ENCODE assay signal across 38 cellular contexts in genomic region chr2:104091894-104092293, GRCh38.
"Had no signal": no experiment of that assay in that cellular context is flagged by ENCODE, and none has a peak within 500 bp of the region (broad histone marks: within the 10 kb centered on the region; RNA-seq: fewer than 3 reads in every experiment).

No MANE protein-coding gene starts in this region.

- H3K27me3 Mint-ChIP-seq: activated CD4-positive, alpha-beta memory T cell treated with anti-CD3 and anti-CD28 coated beads, Interleukin-2, amount 10 ng/mL, durations not matched to agents 7 days and 5 days; activated CD8-positive, alpha-beta memory T cell treated with anti-CD3 and anti-CD28 coated beads, Interleukin-2, amount 10 ng/mL, durations not matched to agents 7 days and 5 days; activated naive CD4-positive, alpha-beta T cell treated with anti-CD3 and anti-CD28 coated beads, Interleukin-2, amount 10 ng/mL, durations not matched to agents 7 days and 5 days; activated naive CD8-positive, alpha-beta T cell; activated naive CD8-positive, alpha-beta T cell treated with anti-CD3 and anti-CD28 coated beads, Interleukin-2, amount 50 U/mL, for 24 hours; brain had no signal

- H3K9me3 ChIP-seq: MG63, SK-N-SH had no signal

- H3K4me1 ChIP-seq: SJSA1 had no signal

- H3K9me2 ChIP-seq: SK-N-SH had no signal

- H3K27ac ChIP-seq: SJSA1, VCaP had no signal

- H3K36me3 ChIP-seq: MG63, SJSA1 had no signal

- H3K4me2 ChIP-seq: SK-N-SH had no signal

- ATAC-seq: activated CD8-positive, alpha-beta memory T cell treated with anti-CD3 and anti-CD28 coated beads, Interleukin-2, amount 10 ng/mL, durations not matched to agents 7 days and 5 days; activated naive CD8-positive, alpha-beta T cell treated with anti-CD3 and anti-CD28 coated beads, Interleukin-2, amount 50 U/mL, for 24 hours; Panc1 had no signal

- DNase-seq: activated CD4-positive, alpha-beta memory T cell treated with anti-CD3 and anti-CD28 coated beads, Interleukin-2, amount 10 ng/mL, durations not matched to agents 7 days and 5 days; activated CD4-positive, alpha-beta T cell treated with anti-CD3 and anti-CD28 coated beads for 1 hour; activated CD4-positive, alpha-beta T cell treated with anti-CD3 and anti-CD28 coated beads for 48 hours; activated CD4-positive, CD25-positive, alpha-beta regulatory T cell; activated CD8-positive, alpha-beta memory T cell treated with anti-CD3 and anti-CD28 coated beads for 24 hours; activated CD8-positive, alpha-beta memory T cell treated with anti-CD3 and anti-CD28 coated beads, Interleukin-2, amount 10 ng/mL, durations not matched to agents 7 days and 5 days; activated CD8-positive, alpha-beta memory T cell treated with anti-CD3 and anti-CD28 coated beads, Interleukin-2, amount 50 U/mL, for 48 hours; activated effector memory CD4-positive, alpha-beta T cell treated with Interleukin-2 at 50 U/mL for 16 hours; activated naive CD4-positive, alpha-beta T cell treated with anti-CD3 and anti-CD28 coated beads, Interleukin-2, amount 10 ng/mL, durations not matched to agents 7 days and 5 days; activated naive CD8-positive, alpha-beta T cell treated with anti-CD3 and anti-CD28 coated beads, Interleukin-2, amount 50 U/mL, for 24 hours; activated T-cell treated with anti-CD3 and anti-CD28 coated beads, Interleukin-2, amount 50 U/mL, for 48 hours; anterior cingulate cortex; caudate nucleus; Kasumi-1; KG1; MG63; NCI-H1048; NCI-H1105 treated with DMSO at 0.1 percent for 48 hours; NCI-H1436; NCI-H1694; NCI-H1930; NCI-H2081 treated with DMSO at 0.1 percent for 48 hours; NCI-H226; NCI-H524 treated with DMSO at 0.1 percent for 48 hours; NK-92 treated with Interleukin-12 subunit alpha and Interleukin-12 subunit beta, amount 100 ng/mL, for 24 hours; OCI-M1; RPMI8226; SHP77 treated with DMSO at 0.1 percent for 48 hours; SK-N-SH; SW 1271; T-helper 1 cell; T-helper 2 cell; T-helper 9 cell had no signal

- H3K9ac ChIP-seq: SK-N-SH had no signal

- H3K36me3 Mint-ChIP-seq: activated CD8-positive, alpha-beta memory T cell treated with anti-CD3 and anti-CD28 coated beads, Interleukin-2, amount 10 ng/mL, durations not matched to agents 7 days and 5 days; activated naive CD4-positive, alpha-beta T cell treated with anti-CD3 and anti-CD28 coated beads, Interleukin-2, amount 10 ng/mL, durations not matched to agents 7 days and 5 days; activated naive CD8-positive, alpha-beta T cell; brain had no signal

- H3K4me3 Mint-ChIP-seq: activated CD4-positive, alpha-beta memory T cell treated with anti-CD3 and anti-CD28 coated beads, Interleukin-2, amount 10 ng/mL, durations not matched to agents 7 days and 5 days; activated CD8-positive, alpha-beta memory T cell treated with anti-CD3 and anti-CD28 coated beads, Interleukin-2, amount 10 ng/mL, durations not matched to agents 7 days and 5 days; activated naive CD4-positive, alpha-beta T cell treated with anti-CD3 and anti-CD28 coated beads, Interleukin-2, amount 10 ng/mL, durations not matched to agents 7 days and 5 days; activated naive CD8-positive, alpha-beta T cell; activated naive CD8-positive, alpha-beta T cell treated with anti-CD3 and anti-CD28 coated beads, Interleukin-2, amount 50 U/mL, for 24 hours; brain had no signal

- H3K4me3 ChIP-seq: MG63, SJSA1 had no signal

- H3K27ac Mint-ChIP-seq: activated CD4-positive, alpha-beta memory T cell treated with anti-CD3 and anti-CD28 coated beads, Interleukin-2, amount 10 ng/mL, durations not matched to agents 7 days and 5 days; activated CD8-positive, alpha-beta memory T cell treated with anti-CD3 and anti-CD28 coated beads, Interleukin-2, amount 10 ng/mL, durations not matched to agents 7 days and 5 days; activated naive CD4-positive, alpha-beta T cell treated with anti-CD3 and anti-CD28 coated beads, Interleukin-2, amount 10 ng/mL, durations not matched to agents 7 days and 5 days; activated naive CD8-positive, alpha-beta T cell; activated naive CD8-positive, alpha-beta T cell treated with anti-CD3 and anti-CD28 coated beads, Interleukin-2, amount 50 U/mL, for 24 hours had no signal

- H3K4me1 Mint-ChIP-seq: activated CD4-positive, alpha-beta memory T cell treated with anti-CD3 and anti-CD28 coated beads, Interleukin-2, amount 10 ng/mL, durations not matched to agents 7 days and 5 days; activated CD8-positive, alpha-beta memory T cell treated with anti-CD3 and anti-CD28 coated beads, Interleukin-2, amount 10 ng/mL, durations not matched to agents 7 days and 5 days; activated naive CD4-positive, alpha-beta T cell treated with anti-CD3 and anti-CD28 coated beads, Interleukin-2, amount 10 ng/mL, durations not matched to agents 7 days and 5 days; activated naive CD8-positive, alpha-beta T cell treated with anti-CD3 and anti-CD28 coated beads, Interleukin-2, amount 50 U/mL, for 24 hours; brain had no signal

- H3K27me3 ChIP-seq: MG63, SJSA1 had no signal
